Comparison of ENCODE assay signal across 26 cellular contexts in genomic region chr12:50162225-50162624, GRCh38. TPM values are rescaled to one million over a fixed set of nuclear protein-coding genes. Genes with fewer than 3 reads are reported as not detected.
DNase-seq lines count a peak whose midpoint lies in the region; ATAC-seq and TF ChIP-seq lines count a peak whose summit lies in the region.
"Had no signal": no experiment of that assay in that cellular context is flagged by ENCODE, and none has a peak within 500 bp of the region (broad histone marks: within the 10 kb centered on the region; RNA-seq: fewer than 3 reads in every experiment).

No MANE protein-coding gene starts in this region.

- WGBS in smooth muscle cell (ENCODE audit: low lambda C conversion rate): 16% methylated on average over 2 of the region's 2 CpGs

- H3K27me3 Mint-ChIP-seq in activated naive CD8-positive, alpha-beta T cell treated with anti-CD3 and anti-CD28 coated beads for 36 hours: no peaks in the 10 kb centered on the region
- no peaks in the 10 kb centered on the region for H3K27me3 Mint-ChIP-seq in activated naive CD8-positive, alpha-beta T cell treated with anti-CD3 and anti-CD28 coated beads, Interleukin-2, amount 50 U/mL, for 24 hours
- H3K27me3 Mint-ChIP-seq: activated CD4-positive, alpha-beta memory T cell treated with anti-CD3 and anti-CD28 coated beads, Interleukin-2, amount 10 ng/mL, durations not matched to agents 7 days and 5 days; memory B cell; stimulated activated naive B cell treated with anti-CD40 and anti-IgM and Interleukin-4, amounts not matched to agents 10 μg/mL and 1 μg/mL and 100 μg/mL, for 72 hours; T-helper 17 cell had no signal

- peaks cover 3% of the 10 kb centered on the region for H3K4me1 ChIP-seq in smooth muscle cell (ENCODE audit: low read depth)
- peaks cover 23% of the 10 kb centered on the region for H3K4me1 ChIP-seq in left ventricle myocardium inferior

- peaks cover 85% of the 10 kb centered on the region for H4K20me1 ChIP-seq in smooth muscle cell (ENCODE audit: low read depth)

- peak overlapping the region; percentile 40 for H3K27ac ChIP-seq in smooth muscle cell (ENCODE audit: low read depth)
- no peak overlapping the region for H3K27ac ChIP-seq in left ventricle myocardium inferior (replicated peaks)
- H3K27ac ChIP-seq: brain microvascular endothelial cell, heart right ventricle, right lobe of liver, suprapubic skin, upper lobe of right lung had no signal

- peaks cover 98% of the 10 kb centered on the region for H3K79me2 ChIP-seq in smooth muscle cell (ENCODE audit: low read depth)

- H3K4me1 Mint-ChIP-seq in activated naive CD8-positive, alpha-beta T cell treated with anti-CD3 and anti-CD28 coated beads for 36 hours: peaks cover 39% of the 10 kb centered on the region
- peaks cover 43% of the 10 kb centered on the region for H3K4me1 Mint-ChIP-seq in activated naive CD8-positive, alpha-beta T cell treated with anti-CD3 and anti-CD28 coated beads, Interleukin-2, amount 50 U/mL, for 24 hours

- H3K36me3 ChIP-seq in smooth muscle cell (ENCODE audit: low read depth) (no peaks in the 10 kb centered on the region), left ventricle myocardium inferior (peaks cover 4% of the 10 kb centered on the region)
- H3K36me3 ChIP-seq: brain microvascular endothelial cell, right lobe of liver, suprapubic skin, upper lobe of right lung had no signal

- no peak overlapping the region for H3K4me3 ChIP-seq in fibroblast of mammary gland (ENCODE audit: control insufficient read depth, low read depth, low read length)
- no peak overlapping the region for H3K4me3 ChIP-seq in smooth muscle cell
- H3K4me3 ChIP-seq in left ventricle myocardium inferior: no peak overlapping the region
- H3K4me3 ChIP-seq: heart right ventricle, right lobe of liver, suprapubic skin, upper lobe of right lung had no signal

- TF ChIP-seq CTCF in fibroblast of mammary gland (conservative IDR thresholded peaks at IDR 0.05; ENCODE audit: control insufficient read depth, insufficient read depth, low read depth, low read length) (no peak), smooth muscle cell (IDR thresholded peaks at IDR 0.05; ENCODE audit: borderline replicate concordance, insufficient read depth, poor library complexity, severe bottlenecking) (no peak), left ventricle myocardium inferior (IDR thresholded peaks at IDR 0.05; ENCODE audit: borderline replicate concordance) (no peak)

- intact Hi-C loops in left ventricle myocardium inferior (cut with micrococcal nuclease): no loop called here

- no peak overlapping the region for H2AFZ ChIP-seq in smooth muscle cell (ENCODE audit: low read depth)

- H3K9ac ChIP-seq in smooth muscle cell (ENCODE audit: low read depth): no peak overlapping the region
- H3K9ac ChIP-seq: SK-N-SH had no signal

- H3K27ac Mint-ChIP-seq in activated naive CD8-positive, alpha-beta T cell treated with anti-CD3 and anti-CD28 coated beads for 36 hours: peak overlapping the region; percentile 56
- H3K27ac Mint-ChIP-seq in activated naive CD8-positive, alpha-beta T cell treated with anti-CD3 and anti-CD28 coated beads, Interleukin-2, amount 50 U/mL, for 24 hours: no peak overlapping the region
- H3K27ac Mint-ChIP-seq: activated CD4-positive, alpha-beta memory T cell treated with anti-CD3 and anti-CD28 coated beads, Interleukin-2, amount 10 ng/mL, durations not matched to agents 7 days and 5 days; memory B cell; stimulated activated naive B cell treated with anti-CD40 and anti-IgM and Interleukin-4, amounts not matched to agents 10 μg/mL and 1 μg/mL and 100 μg/mL, for 72 hours had no signal

- ATAC-seq in activated naive CD8-positive, alpha-beta T cell treated with anti-CD3 and anti-CD28 coated beads, Interleukin-2, amount 50 U/mL, for 24 hours: no peak
- no peak for ATAC-seq in HG02938 (IDR thresholded peaks at IDR 0.05; ENCODE audit: unreplicated experiment)
- ATAC-seq: heart right ventricle; right lobe of liver; stimulated activated naive B cell treated with anti-CD40 and anti-IgM and Interleukin-4, amounts not matched to agents 10 μg/mL and 1 μg/mL and 100 μg/mL, for 72 hours; T-helper 17 cell; upper lobe of right lung had no signal

- H3K9me3 Mint-ChIP-seq in activated naive CD8-positive, alpha-beta T cell treated with anti-CD3 and anti-CD28 coated beads for 36 hours: peaks cover 1% of the 10 kb centered on the region
- no peaks in the 10 kb centered on the region for H3K9me3 Mint-ChIP-seq in activated naive CD8-positive, alpha-beta T cell treated with anti-CD3 and anti-CD28 coated beads, Interleukin-2, amount 50 U/mL, for 24 hours
- H3K9me3 Mint-ChIP-seq: activated CD4-positive, alpha-beta memory T cell treated with anti-CD3 and anti-CD28 coated beads, Interleukin-2, amount 10 ng/mL, durations not matched to agents 7 days and 5 days; memory B cell; stimulated activated naive B cell treated with anti-CD40 and anti-IgM and Interleukin-4, amounts not matched to agents 10 μg/mL and 1 μg/mL and 100 μg/mL, for 72 hours had no signal

- peaks cover 19% of the 10 kb centered on the region for H3K36me3 Mint-ChIP-seq in activated naive CD8-positive, alpha-beta T cell treated with anti-CD3 and anti-CD28 coated beads for 36 hours
- H3K36me3 Mint-ChIP-seq in activated naive CD8-positive, alpha-beta T cell treated with anti-CD3 and anti-CD28 coated beads, Interleukin-2, amount 50 U/mL, for 24 hours (ENCODE audit: low read depth): peaks cover 18% of the 10 kb centered on the region

- H3K27me3 ChIP-seq in smooth muscle cell (ENCODE audit: low read depth): no peaks in the 10 kb centered on the region
- H3K27me3 ChIP-seq in left ventricle myocardium inferior (ENCODE audit: low read depth): no peaks in the 10 kb centered on the region
- H3K27me3 ChIP-seq: brain microvascular endothelial cell, heart right ventricle, right lobe of liver, suprapubic skin, upper lobe of right lung had no signal

- H3K4me3 Mint-ChIP-seq in activated naive CD8-positive, alpha-beta T cell treated with anti-CD3 and anti-CD28 coated beads for 36 hours: no peak overlapping the region
- no peak overlapping the region for H3K4me3 Mint-ChIP-seq in activated naive CD8-positive, alpha-beta T cell treated with anti-CD3 and anti-CD28 coated beads, Interleukin-2, amount 50 U/mL, for 24 hours
- H3K4me3 Mint-ChIP-seq: activated CD4-positive, alpha-beta memory T cell treated with anti-CD3 and anti-CD28 coated beads, Interleukin-2, amount 10 ng/mL, durations not matched to agents 7 days and 5 days; memory B cell; stimulated activated naive B cell treated with anti-CD40 and anti-IgM and Interleukin-4, amounts not matched to agents 10 μg/mL and 1 μg/mL and 100 μg/mL, for 72 hours; T-helper 17 cell had no signal

- H3K4me2 ChIP-seq in smooth muscle cell: peak overlapping the region; percentile 3
- H3K4me2 ChIP-seq: SK-N-SH had no signal

- H3K9me3 ChIP-seq in smooth muscle cell (replicated peaks; ENCODE audit: low read depth): no peaks in the 10 kb centered on the region
- H3K9me3 ChIP-seq in left ventricle myocardium inferior (replicated peaks): no peaks in the 10 kb centered on the region
- H3K9me3 ChIP-seq: heart right ventricle, right lobe of liver, SK-N-SH, suprapubic skin, upper lobe of right lung had no signal

- no peak for DNase-seq in activated naive CD8-positive, alpha-beta T cell treated with anti-CD3 and anti-CD28 coated beads for 36 hours
- no peak for DNase-seq in activated naive CD8-positive, alpha-beta T cell treated with anti-CD3 and anti-CD28 coated beads, Interleukin-2, amount 50 U/mL, for 24 hours
- DNase-seq in NCI-H226: peak; percentile 61
- peak; percentile 47 for DNase-seq in fibroblast of mammary gland (ENCODE audit: low read depth)
- DNase-seq in smooth muscle cell (lab: John Stamatoyannopoulos, UW; ENCODE audit: unreplicated experiment): no peak
- no peak for DNase-seq in left ventricle myocardium inferior
- DNase-seq in iPS-NIHi11 (ENCODE audit: low spot score): no peak
- DNase-seq: activated CD4-positive, alpha-beta memory T cell treated with anti-CD3 and anti-CD28 coated beads, Interleukin-2, amount 10 ng/mL, durations not matched to agents 7 days and 5 days; activated CD4-positive, alpha-beta T cell treated with anti-CD3 and anti-CD28 coated beads for 1 hour; activated gamma-delta T cell; brain microvascular endothelial cell; foreskin melanocyte; heart right ventricle; NCI-H1417 treated with DMSO at 0.1 percent for 48 hours; NCI-H2081 treated with DMSO at 0.1 percent for 48 hours; NCI-H345; NCI-H748 treated with DMSO at 0.1 percent for 48 hours; right lobe of liver; SK-N-SH; stimulated activated CD4-positive, alpha-beta T cell treated with anti-CD3 and anti-CD28 coated beads, Interleukin-4, amount 100 ng/mL, for 4 hours; stimulated activated naive B cell treated with anti-CD40 and anti-IgM and Interleukin-4, amounts not matched to agents 10 μg/mL and 1 μg/mL and 100 μg/mL, for 72 hours; T-helper 17 cell; upper lobe of right lung had no signal

- H3F3A ChIP-seq in smooth muscle cell (ENCODE audit: low read depth): peaks cover 11% of the 10 kb centered on the region

RNA-seq across cellular contexts. Expression of gene CERS5, which starts 4.9 kb away (rescaled TPM):
- total RNA-seq in activated naive CD8-positive, alpha-beta T cell treated with anti-CD3 and anti-CD28 coated beads for 36 hours: 10 to 100 TPM; 36.4 to 41.3 TPM
- 53.5 and 58.1 TPM in 2 replicates for total RNA-seq in smooth muscle cell
- polyA plus RNA-seq in smooth muscle cell: 95.7 and 102 TPM in 2 replicates
- 7.6 TPM for total RNA-seq in left ventricle myocardium inferior

RNA-seq across cellular contexts. Expression of gene COX14, which starts 50.2 kb away (rescaled TPM):
- 10 to 100 TPM; 48.3 to 49.2 TPM for total RNA-seq in activated naive CD8-positive, alpha-beta T cell treated with anti-CD3 and anti-CD28 coated beads for 36 hours
- total RNA-seq in smooth muscle cell (14.7 and 18.6 TPM in 2 replicates), left ventricle myocardium inferior (195 TPM)
- 67.9 and 71.3 TPM in 2 replicates for polyA plus RNA-seq in smooth muscle cell

RNA-seq across cellular contexts. Expression of gene GPD1, which starts 58.4 kb away (rescaled TPM):
- under 1 TPM; 0.39 to 0.86 TPM for total RNA-seq in activated naive CD8-positive, alpha-beta T cell treated with anti-CD3 and anti-CD28 coated beads for 36 hours
- total RNA-seq in smooth muscle cell (not detected in 2 replicates), left ventricle myocardium inferior (9.0 TPM)
- polyA plus RNA-seq in smooth muscle cell: 0.24 TPM in 1 of 2 replicates, not detected in the other

Comparison
In these comparisons a context has a peak if more than half of its experiments do, and no peak if none do; other contexts are left out.
1. DNase-seq: peak in NCI-H226 (single experiment) and fibroblast of mammary gland (single experiment); none in activated naive CD8-positive, alpha-beta T cell treated with anti-CD3 and anti-CD28 coated beads for 36 hours (single experiment), activated naive CD8-positive, alpha-beta T cell treated with anti-CD3 and anti-CD28 coated beads, Interleukin-2, amount 50 U/mL, for 24 hours (single experiment), smooth muscle cell (single experiment), left ventricle myocardium inferior (single experiment) and iPS-NIHi11 (single experiment).